In genomic region chr18:12895016-12895415, GRCh38 we compare ENCODE assay signal across 30 cellular contexts.
"Had no signal": no experiment of that assay in that cellular context is flagged by ENCODE, and none has a peak within 500 bp of the region (broad histone marks: within the 10 kb centered on the region; RNA-seq: fewer than 3 reads in every experiment).

No MANE protein-coding gene starts in this region.

- H3K4me1 ChIP-seq: adrenal gland, ascending aorta, body of pancreas had no signal

- H3K9ac ChIP-seq: KMS-11 had no signal

- H3K4me2 ChIP-seq: KMS-11 had no signal

- FAIRE-seq: bronchial epithelial cell, TTC549 had no signal

- H3K27me3 ChIP-seq: adrenal gland, ascending aorta, body of pancreas had no signal

- H3K36me3 Mint-ChIP-seq: activated naive CD8-positive, alpha-beta T cell; T-cell had no signal

- H3K9me3 Mint-ChIP-seq: activated CD4-positive, alpha-beta T cell treated with anti-CD3 and anti-CD28 coated beads, Interleukin-2, amount 10 ng/mL, durations not matched to agents 7 days and 5 days; T-cell had no signal

- H3K36me3 ChIP-seq: adrenal gland, ascending aorta had no signal

- ATAC-seq: body of pancreas, Panc1, Right ventricle myocardium inferior, T-cell had no signal

- DNase-seq: activated B cell treated with CpG ODN at 0.5 μM for 24 hours; activated CD4-positive, alpha-beta memory T cell treated with anti-CD3 and anti-CD28 coated beads, Interleukin-2, amount 10 ng/mL, durations not matched to agents 7 days and 5 days; activated CD4-positive, alpha-beta T cell treated with anti-CD3 and anti-CD28 coated beads for 1 hour; activated CD4-positive, alpha-beta T cell treated with anti-CD3 and anti-CD28 coated beads, Interleukin-2, amount 10 ng/mL, durations not matched to agents 7 days and 5 days; activated CD8-positive, alpha-beta memory T cell treated with anti-CD3 and anti-CD28 coated beads, Interleukin-2, amount 50 U/mL, for 48 hours; activated naive CD4-positive, alpha-beta T cell; activated T-cell treated with anti-CD3 and anti-CD28 coated beads, Interleukin-2, amount 50 U/mL, for 1 hour; adrenal gland; body of pancreas; central memory CD4-positive, alpha-beta T cell; NCI-H1092; NCI-H1417; NCI-H1930; NCI-H345; NCI-H510A; NCI-H526 treated with DMSO at 0.1 percent for 48 hours; NK-92 treated with Interleukin-12 subunit alpha and Interleukin-12 subunit beta, amount 100 ng/mL, for 24 hours; OCI-M1; RPMI8226; T-cell; T-helper 2 cell; T1000 had no signal

- H3K4me3 Mint-ChIP-seq: activated B cell treated with CpG ODN at 0.5 μM for 24 hours; activated CD4-positive, alpha-beta memory T cell treated with anti-CD3 and anti-CD28 coated beads, Interleukin-2, amount 10 ng/mL, durations not matched to agents 7 days and 5 days; activated CD4-positive, alpha-beta T cell treated with anti-CD3 and anti-CD28 coated beads, Interleukin-2, amount 10 ng/mL, durations not matched to agents 7 days and 5 days; T-cell had no signal

- H3K4me3 ChIP-seq: adrenal gland, ascending aorta, body of pancreas, SK-N-MC had no signal

- H3K9me3 ChIP-seq: adrenal gland, ascending aorta, body of pancreas had no signal

- H3K27ac ChIP-seq: adrenal gland, ascending aorta, body of pancreas, KMS-11, SK-N-MC had no signal

- H3K27ac Mint-ChIP-seq: activated B cell treated with CpG ODN at 0.5 μM for 24 hours; activated CD4-positive, alpha-beta memory T cell treated with anti-CD3 and anti-CD28 coated beads, Interleukin-2, amount 10 ng/mL, durations not matched to agents 7 days and 5 days; activated CD4-positive, alpha-beta T cell treated with anti-CD3 and anti-CD28 coated beads, Interleukin-2, amount 10 ng/mL, durations not matched to agents 7 days and 5 days; activated naive CD8-positive, alpha-beta T cell; T-cell had no signal
